In the genomic region with DNA sequence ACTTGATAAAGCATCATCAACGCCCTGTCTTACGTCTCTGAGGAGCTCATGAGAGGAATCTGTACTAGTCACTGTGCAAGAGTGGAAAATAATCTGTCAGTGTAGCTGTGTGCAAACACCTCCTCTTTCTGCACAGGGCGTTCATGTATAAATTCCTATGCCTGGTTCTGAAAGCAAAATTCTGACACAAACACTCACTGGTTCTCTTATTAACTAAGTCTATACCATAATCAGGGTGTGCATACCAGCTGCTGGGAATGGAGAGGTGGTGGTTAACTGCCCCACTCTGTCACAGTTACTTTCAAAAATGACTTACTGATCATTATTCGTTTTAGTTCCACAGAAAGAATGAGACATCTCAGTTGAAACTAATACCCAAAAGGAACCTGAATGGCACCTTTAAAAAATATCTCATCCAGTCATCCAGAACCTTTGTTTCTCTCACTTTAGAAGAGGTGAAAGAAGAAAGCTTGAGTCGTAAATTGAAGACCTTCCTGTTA, we compare ENCODE assay signal across 9 cellular contexts. TPM values are rescaled to one million over a fixed set of nuclear protein-coding genes. Genes with fewer than 3 reads are reported as not detected.
DNase-seq lines count a peak whose midpoint lies in the region; ATAC-seq and TF ChIP-seq lines count a peak whose summit lies in the region.
"Had no signal": no experiment of that assay in that cellular context is flagged by ENCODE, and none has a peak within 500 bp of the region (broad histone marks: within the 10 kb centered on the region; RNA-seq: fewer than 3 reads in every experiment).

No MANE protein-coding gene starts in this region.

- H3K27me3 Mint-ChIP-seq in CD4-positive, alpha-beta memory T cell: no peaks in the 10 kb centered on the region
- H3K27me3 Mint-ChIP-seq in activated B cell treated with CpG ODN at 0.5 μM for 24 hours (no peaks in the 10 kb centered on the region), endodermal cell (ENCODE audit: insufficient read depth) (no peaks in the 10 kb centered on the region)

- H3K36me3 Mint-ChIP-seq in CD4-positive, alpha-beta memory T cell: peaks cover 4 to 6% of the 10 kb centered on the region in 2 donors
- no peaks in the 10 kb centered on the region for H3K36me3 Mint-ChIP-seq in activated B cell treated with CpG ODN at 0.5 μM for 24 hours (ENCODE audit: low read depth)
- H3K36me3 Mint-ChIP-seq in endodermal cell (ENCODE audit: low read depth): no peaks in the 10 kb centered on the region

- H2AK5ac ChIP-seq in mesenchymal stem cell (ENCODE audit: low read length, severe bottlenecking): peak overlapping the region; percentile 92

- H2BK120ac ChIP-seq in mesenchymal stem cell (ENCODE audit: low read depth, low read length): no peak overlapping the region

- H3K9ac ChIP-seq in mesenchymal stem cell (ENCODE audit: low read length) (no peak overlapping the region), endodermal cell (ENCODE audit: extremely low read depth, low read length, poor library complexity, severe bottlenecking) (no peak overlapping the region)

- POLR2A ChIA-PET in CD4-positive, alpha-beta memory T cell (lab: Charles Lee; ENCODE audit: partially characterized antibody): interaction anchor here (1.3 to 2.1 kb wide), 2 partner anchors 17 to 35 kb away, joined by 4 to 6 read pairs; a partner anchor contains a TSS
- POLR2A ChIA-PET in activated B cell treated with CpG ODN at 0.5 μM for 24 hours (lab: Charles Lee): interaction anchor here (1.4 to 2.3 kb wide), 3 partner anchors 17 to 46 kb away, joined by 5 to 27 read pairs (median 6); no protein-coding TSS in a partner anchor

- ATAC-seq in GM21619 (IDR thresholded peaks at IDR 0.05; ENCODE audit: unreplicated experiment) (peak; percentile 87), activated B cell treated with CpG ODN at 0.5 μM for 24 hours (ENCODE audit: low read depth) (peak; percentile 64), HG03095 (IDR thresholded peaks at IDR 0.05; ENCODE audit: unreplicated experiment) (no peak)

- H3K4me1 ChIP-seq in CD4-positive, alpha-beta memory T cell (ENCODE audit: insufficient read depth, low read length): peaks cover 34% of the 10 kb centered on the region
- H3K4me1 ChIP-seq in mesenchymal stem cell (ENCODE audit: control insufficient read depth, insufficient read depth, low read depth, low read length) (peaks cover 7% of the 10 kb centered on the region), endodermal cell (ENCODE audit: control insufficient read depth, insufficient read depth, low read length) (no peaks in the 10 kb centered on the region)

- H3K9me3 ChIP-seq in CD4-positive, alpha-beta memory T cell (ENCODE audit: control insufficient read depth in 1 of 2, low read length in 2 of 2): no peaks in the 10 kb centered on the region
- H3K9me3 ChIP-seq in mesenchymal stem cell (ENCODE audit: control insufficient read depth, low read length) (no peaks in the 10 kb centered on the region), endodermal cell (ENCODE audit: control insufficient read depth, low read length) (no peaks in the 10 kb centered on the region)

- H3K9me3 Mint-ChIP-seq in CD4-positive, alpha-beta memory T cell: no peaks in the 10 kb centered on the region
- H3K9me3 Mint-ChIP-seq in activated B cell treated with CpG ODN at 0.5 μM for 24 hours (no peaks in the 10 kb centered on the region), endodermal cell (no peaks in the 10 kb centered on the region)

- no peak overlapping the region for H2BK15ac ChIP-seq in mesenchymal stem cell (ENCODE audit: low read depth, poor library complexity, severe bottlenecking)

- no peak overlapping the region for H4K8ac ChIP-seq in mesenchymal stem cell (ENCODE audit: low read length)

- H3K14ac ChIP-seq in mesenchymal stem cell (ENCODE audit: low read length in 2 of 2): no peak overlapping the region

- peak overlapping the region in 7 of 8 donors; percentile 43 to 79 (median 53) for H3K4me3 Mint-ChIP-seq in CD4-positive, alpha-beta memory T cell
- H3K4me3 Mint-ChIP-seq in activated B cell treated with CpG ODN at 0.5 μM for 24 hours: peak overlapping the region; percentile 61
- no peak overlapping the region for H3K4me3 Mint-ChIP-seq in endodermal cell

- H2BK12ac ChIP-seq in mesenchymal stem cell (ENCODE audit: low read length in 2 of 2): peak overlapping the region in 1 of 2 experiments; percentile 3

- H3K18ac ChIP-seq in mesenchymal stem cell (ENCODE audit: low read depth in 1 of 2, low read length in 2 of 2): no peak overlapping the region

- H3K27ac ChIP-seq in CD4-positive, alpha-beta memory T cell (ENCODE audit: low read depth, low read length): no peak overlapping the region
- H3K27ac ChIP-seq in mesenchymal stem cell (ENCODE audit: low read length, poor library complexity, severe bottlenecking): peak overlapping the region; percentile 65
- no peak overlapping the region for H3K27ac ChIP-seq in endodermal cell (ENCODE audit: low read depth, low read length)

- no peaks in the 10 kb centered on the region for H3K36me3 ChIP-seq in CD4-positive, alpha-beta memory T cell (ENCODE audit: insufficient read depth, low read length)
- H3K36me3 ChIP-seq in mesenchymal stem cell (ENCODE audit: control insufficient read depth in 1 of 2, insufficient read depth in 2 of 2, low read depth in 1 of 2, low read length in 2 of 2): peaks cover 0 to 2% of the 10 kb centered on the region in 2 experiments
- H3K36me3 ChIP-seq in endodermal cell (ENCODE audit: control insufficient read depth, insufficient read depth, low read length): no peaks in the 10 kb centered on the region

- no peak for DNase-seq in CD4-positive, alpha-beta memory T cell
- no peak for DNase-seq in activated B cell treated with CpG ODN at 0.5 μM for 24 hours
- DNase-seq in mesenchymal stem cell: no peak
- DNase-seq in endodermal cell: no peak
- DNase-seq in dedifferentiated amniotic fluid mesenchymal stem cell (ENCODE audit: extremely low spot score): no peak
- DNase-seq in NCI-H1048 (lab: John Stamatoyannopoulos, UW): no peak
- DNase-seq: T-helper 9 cell had no signal

- no peak overlapping the region for H2AFZ ChIP-seq in mesenchymal stem cell (ENCODE audit: low read depth, low read length)

- H3K4me1 Mint-ChIP-seq in CD4-positive, alpha-beta memory T cell: peaks cover 44 to 58% (median 55%) of the 10 kb centered on the region in 4 donors
- H3K4me1 Mint-ChIP-seq in activated B cell treated with CpG ODN at 0.5 μM for 24 hours (peaks cover 53% of the 10 kb centered on the region), endodermal cell (peaks cover 11% of the 10 kb centered on the region)

- H3K4ac ChIP-seq in mesenchymal stem cell (ENCODE audit: low read depth in 1 of 2, low read length in 2 of 2): no peak overlapping the region

- 73% methylated on average over 3 of the region's 5 CpGs for WGBS in mesenchymal stem cell
- 92 to 93% methylated on average over 3 to 5 of the region's 5 CpGs for WGBS in endodermal cell (ENCODE audit: insufficient coverage in 1 of 2, insufficient read length in 1 of 2), 2 experiments

- H3K4me3 ChIP-seq in CD4-positive, alpha-beta memory T cell (ENCODE audit: low read length in 2 of 2): no peak overlapping the region
- H3K4me3 ChIP-seq in mesenchymal stem cell (ENCODE audit: insufficient read depth in 1 of 2, low read depth in 1 of 2, low read length in 2 of 2): no peak overlapping the region
- no peak overlapping the region for H3K4me3 ChIP-seq in endodermal cell (ENCODE audit: low read length)

- intact Hi-C loops in CD4-positive, alpha-beta memory T cell (cut with micrococcal nuclease): loop anchor here (2.0 kb wide), 3 partner anchors 15 to 33 kb away; no protein-coding TSS in a partner anchor
- intact Hi-C loops in activated B cell treated with CpG ODN at 0.5 μM for 24 hours (cut with micrococcal nuclease): loop anchor here (1.0 to 2.0 kb wide), 4 partner anchors 16 to 75 kb away; a partner anchor contains a TSS

- no peak overlapping the region for H3K4me2 ChIP-seq in mesenchymal stem cell (ENCODE audit: low read length, poor library complexity, severe bottlenecking)

- H3K27me3 ChIP-seq in CD4-positive, alpha-beta memory T cell (ENCODE audit: insufficient read depth, low read length): no peaks in the 10 kb centered on the region
- no peaks in the 10 kb centered on the region for H3K27me3 ChIP-seq in mesenchymal stem cell (ENCODE audit: control insufficient read depth in 1 of 2, insufficient read depth in 1 of 2, low read length in 2 of 2)
- H3K27me3 ChIP-seq in endodermal cell (ENCODE audit: control insufficient read depth, insufficient read depth, low read length, poor library complexity, severe bottlenecking): no peaks in the 10 kb centered on the region

- peaks cover 24% of the 10 kb centered on the region for H3K79me1 ChIP-seq in mesenchymal stem cell (replicated peaks; ENCODE audit: low read length, poor library complexity, severe bottlenecking)

- CTCF ChIA-PET in CD4-positive, alpha-beta memory T cell (lab: Charles Lee; ENCODE audit: partially characterized antibody): interaction anchor here (1.5 kb wide), 1 partner anchor 16 kb away, joined by 7 read pairs; no protein-coding TSS in a partner anchor
- CTCF ChIA-PET in activated B cell treated with CpG ODN at 0.5 μM for 24 hours (lab: Charles Lee): interaction anchor here (0.9 kb wide), 1 partner anchor 17 kb away, joined by 5 read pairs; no protein-coding TSS in a partner anchor

- H3K23ac ChIP-seq in mesenchymal stem cell (ENCODE audit: low read length in 2 of 2): no peak overlapping the region

- no peak overlapping the region for H4K91ac ChIP-seq in mesenchymal stem cell (ENCODE audit: low read length)

- no peak overlapping the region for H2BK5ac ChIP-seq in mesenchymal stem cell (ENCODE audit: low read depth, low read length, poor library complexity, severe bottlenecking)

- H3K27ac Mint-ChIP-seq in CD4-positive, alpha-beta memory T cell: peak overlapping the region in 6 of 7 donors; percentile 0 to 62 (median 49)
- H3K27ac Mint-ChIP-seq in activated B cell treated with CpG ODN at 0.5 μM for 24 hours (peak overlapping the region; percentile 87), endodermal cell (no peak overlapping the region)

- no peak for TF ChIP-seq CTCF in activated B cell treated with CpG ODN at 0.5 μM for 24 hours (IDR thresholded peaks at IDR 0.05)
- TF ChIP-seq CTCF in endodermal cell (conservative IDR thresholded peaks at IDR 0.05): no peak

RNA-seq across cellular contexts. Expression of a gene that starts 35.7 kb away (rescaled TPM):
- total RNA-seq in CD4-positive, alpha-beta memory T cell: 10 to 100 TPM; 25.9 to 27.3 TPM
- polyA plus RNA-seq in CD4-positive, alpha-beta memory T cell: 10 to 100 TPM in 1 of 2 donors, 1 to 10 TPM in 1; 4.9 to 10.6 TPM
- total RNA-seq in activated B cell treated with CpG ODN at 0.5 μM for 24 hours (17.8 and 18.5 TPM in 2 replicates), endodermal cell (10 to 100 TPM; 22.3 to 31.5 TPM)
- 18.3 TPM for polyA plus RNA-seq in mesenchymal stem cell (2013, experiment 1 of 2)
- polyA plus RNA-seq in mesenchymal stem cell (2013, experiment 2 of 2): 18.5 TPM
- polyA plus RNA-seq in endodermal cell (2013, experiment 1 of 2): 36.6 TPM
- 31.7 TPM for polyA plus RNA-seq in endodermal cell (2013, experiment 2 of 2)
